Comparison of ENCODE assay signal across 8 cellular contexts in genomic region chr1:172359531-172359991, GRCh38.
DNase-seq lines count a peak whose midpoint lies in the region; ATAC-seq and TF ChIP-seq lines count a peak whose summit lies in the region.

No MANE protein-coding gene starts in this region.

- peak overlapping the region; percentile 53 for H3K4me3 Mint-ChIP-seq in MCF 10A (ENCODE audit: unreplicated experiment)
- H3K4me3 Mint-ChIP-seq in type B pancreatic cell = peak overlapping the region; percentile 27

- H3K27me3 Mint-ChIP-seq in MCF 10A (ENCODE audit: insufficient read depth, unreplicated experiment) (no peaks in the 10 kb centered on the region), type B pancreatic cell (no peaks in the 10 kb centered on the region)

- BruUV-seq in MCF 10A (replicated peaks; lab: Mats Ljungman, UMichigan) = no TSS peak

- peak; percentile 11 for ATAC-seq in SK-N-SH treated with all-trans-retinoic acid at 6 μM for 48 hours
- no peak for ATAC-seq in HG02642 (IDR thresholded peaks at IDR 0.05; ENCODE audit: poor library complexity, unreplicated experiment)

- intact Hi-C loops in MCF 10A (cut with micrococcal nuclease) = loop anchor here (1.0 to 10.0 kb wide), 4 partner anchors 40 to 575 kb away; partner anchors contain the start of gene METTL13
- intact Hi-C loops in breast epithelium (cut with DNase I; ENCODE audit: low total_unique reads) = no loop called here

- H3K27ac Mint-ChIP-seq in MCF 10A (ENCODE audit: low read depth, unreplicated experiment) = no peak overlapping the region
- peak overlapping the region; percentile 72 for H3K27ac Mint-ChIP-seq in type B pancreatic cell

- H3K4me1 ChIP-seq in breast epithelium = peaks cover 3 to 4% of the 10 kb centered on the region in 2 donors

- H3K36me3 ChIP-seq in breast epithelium = no peaks in the 10 kb centered on the region

- no peak overlapping the region for H3K4me3 ChIP-seq in breast epithelium

- no peaks in the 10 kb centered on the region for H3K27me3 ChIP-seq in breast epithelium

- H3K36me3 Mint-ChIP-seq in MCF 10A (ENCODE audit: insufficient read depth, unreplicated experiment) (no peaks in the 10 kb centered on the region), type B pancreatic cell (no peaks in the 10 kb centered on the region)

- peak; percentile 55 for DNase-seq in MCF 10A (ENCODE audit: unreplicated experiment)
- DNase-seq in breast epithelium (ENCODE audit: low spot score in 2 of 2) = no peak
- peak; percentile 75 for DNase-seq in glomerular visceral epithelial cell (ENCODE audit: extremely low spot score)
- no peak for DNase-seq in type B pancreatic cell (ENCODE audit: extremely low spot score, unreplicated experiment)
- DNase-seq in COLO668 (lab: John Stamatoyannopoulos, UW; ENCODE audit: unreplicated experiment) = no peak
- no peak for DNase-seq in GDM1 (lab: John Stamatoyannopoulos, UW)

- TF ChIP-seq CTCF in MCF 10A (IDR thresholded peaks at IDR 0.05; ENCODE audit: unreplicated experiment) (no peak), breast epithelium (IDR thresholded peaks at IDR 0.05) (no peak), type B pancreatic cell (conservative IDR thresholded peaks at IDR 0.05) (no peak)

- CTCF ChIA-PET in MCF 10A (lab: Yijun Ruan, JAX) = interaction anchor here (0.6 to 3.8 kb wide), 24 partner anchors 11 to 733 kb away, joined by 3 to 20 read pairs (median 4); no protein-coding TSS in a partner anchor

- H3K9me3 Mint-ChIP-seq in MCF 10A (ENCODE audit: unreplicated experiment) = no peaks in the 10 kb centered on the region
- H3K9me3 Mint-ChIP-seq in type B pancreatic cell = peaks cover 1% of the 10 kb centered on the region

- TF ChIP-seq POLR2A in breast epithelium (IDR thresholded peaks at IDR 0.05) = no peak

- H3K4me1 Mint-ChIP-seq in MCF 10A (ENCODE audit: insufficient read depth, unreplicated experiment) (peaks cover 51% of the 10 kb centered on the region), type B pancreatic cell (ENCODE audit: unreplicated experiment) (peaks cover 55% of the 10 kb centered on the region)

- no peaks in the 10 kb centered on the region for H3K9me3 ChIP-seq in breast epithelium

- peak overlapping the region in 1 of 2 donors; percentile 72 for H3K27ac ChIP-seq in breast epithelium

- POLR2A ChIA-PET in MCF 10A (lab: Yijun Ruan, JAX) = interaction anchor here (0.7 to 4.2 kb wide), 24 partner anchors 10 to 578 kb away, joined by 3 to 52 read pairs (median 5); partner anchors contain the start of genes METTL13 and SUCO

TF ChIP-seq in SK-N-SH treated with all-trans-retinoic acid at 6 μM for 48 hours, 23 proteins besides CTCF, POLR2A, EP300 and RAD21:
- TF ChIP-seq ZFP30 (CRISPR knock-in tag; IDR thresholded peaks at IDR 0.05) = no peak
- TF ChIP-seq TSHZ2 (CRISPR knock-in tag; IDR thresholded peaks at IDR 0.05) = no peak
- no peak for TF ChIP-seq BACH2 (CRISPR knock-in tag; IDR thresholded peaks at IDR 0.05; ENCODE audit: borderline replicate concordance)
- no peak for TF ChIP-seq TCF4 (CRISPR knock-in tag; IDR thresholded peaks at IDR 0.05; ENCODE audit: borderline replicate concordance)
- no peak for TF ChIP-seq RARB (CRISPR knock-in tag; IDR thresholded peaks at IDR 0.05)
- no peak for TF ChIP-seq ZC3H10 (CRISPR knock-in tag; IDR thresholded peaks at IDR 0.05)
- no peak for TF ChIP-seq ZNF70 (CRISPR knock-in tag; IDR thresholded peaks at IDR 0.05)
- no peak for TF ChIP-seq ZFP3 (CRISPR knock-in tag; IDR thresholded peaks at IDR 0.05)
- no peak for TF ChIP-seq TOX (CRISPR knock-in tag; IDR thresholded peaks at IDR 0.05; ENCODE audit: borderline replicate concordance)
- TF ChIP-seq ZNF8 (CRISPR knock-in tag; IDR thresholded peaks at IDR 0.05) = no peak
TF ChIP-seq in SK-N-SH treated with all-trans-retinoic acid at 6 μM for 48 hours: peak in this region for 0.

Comparison
In these comparisons a context has a peak if more than half of its experiments do, and no peak if none do; other contexts are left out.
1. DNase-seq: peak in MCF 10A (single experiment) and glomerular visceral epithelial cell (single experiment); none in breast epithelium (0 of 2), type B pancreatic cell (single experiment), COLO668 (single experiment) and GDM1 (single experiment).